ENCODE assay signal across 8 cellular contexts in the genomic region with DNA sequence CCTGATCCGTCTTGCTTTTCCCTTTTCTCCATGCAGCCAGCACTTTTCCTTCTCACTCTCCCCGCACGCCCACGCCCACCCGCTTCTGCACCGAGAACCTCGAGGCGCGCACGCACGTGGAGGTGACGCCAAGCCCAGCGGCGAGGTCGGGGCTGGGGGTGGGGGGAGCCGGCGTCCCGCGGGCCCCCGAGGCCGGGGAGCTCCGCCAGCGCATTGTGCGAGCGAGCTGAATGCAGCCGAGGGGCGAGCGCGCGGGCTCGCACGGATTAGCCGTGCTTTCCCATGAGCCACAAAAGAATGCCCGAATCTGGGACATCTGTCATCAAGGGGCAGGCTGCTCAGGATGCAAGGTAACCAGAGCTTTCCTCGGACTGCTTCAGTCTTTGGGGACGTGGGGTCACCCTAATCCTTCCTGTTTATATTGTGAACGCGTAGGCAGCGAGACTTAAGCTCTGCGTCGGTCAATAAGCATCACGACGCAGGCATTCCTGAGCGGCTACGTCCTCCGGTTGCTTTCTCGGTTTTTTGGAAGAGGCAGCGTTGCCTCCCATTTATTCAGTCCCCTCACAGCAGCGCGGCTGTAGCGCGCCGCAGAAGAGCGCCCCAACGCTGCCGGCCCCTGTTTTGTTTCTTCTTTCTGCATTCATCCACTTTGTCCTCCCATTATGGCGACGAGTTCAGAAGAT.
A peak's percentile ranks its signal among the peaks of the same experiment; 100 is the strongest.
DNase-seq lines count a peak whose midpoint lies in the region; ATAC-seq and TF ChIP-seq lines count a peak whose summit lies in the region.

No MANE protein-coding gene starts in this region.

- H3K4me1 ChIP-seq in adipocyte (ENCODE audit: control insufficient read depth, insufficient read depth, low read length) (peaks cover 7% of the 10 kb centered on the region), heart left ventricle (peaks cover 0 to 16% (median 9%) of the 10 kb centered on the region in 12 donors), HAP-1 (no peaks in the 10 kb centered on the region)

- H3K27ac ChIP-seq in heart left ventricle = peak overlapping the region in 5 of 12 donors; percentile 16 to 51 (median 22)

- H3K27me3 ChIP-seq in adipocyte (replicated peaks; ENCODE audit: control insufficient read depth, insufficient read depth, low read length) = no peaks in the 10 kb centered on the region
- H3K27me3 ChIP-seq in heart left ventricle = peaks cover 0 to 41% (median 16%) of the 10 kb centered on the region in 9 donors
- H3K27me3 ChIP-seq in HAP-1 (ENCODE audit: low read depth) = no peaks in the 10 kb centered on the region

- H3K4me3 ChIP-seq in GM12864 (ENCODE audit: low read depth, low read length) = peak overlapping the region; percentile 5; the same call in 1 of the 2 replicates
- peak overlapping the region; percentile 81 for H3K4me3 ChIP-seq in adipocyte (ENCODE audit: low read length)
- H3K4me3 ChIP-seq in heart left ventricle = peak overlapping the region; percentile 24 to 62 (median 52)
- no peak overlapping the region for H3K4me3 ChIP-seq in HAP-1

- intact Hi-C loops in heart left ventricle (cut with DNase I) = loop anchor here in 4 of 10 donors (2.0 to 10.0 kb wide), 4 partner anchors 53 to 355 kb away; partner anchors contain the start of gene AKT3 (in 1 of the 4)

- no peak for TF ChIP-seq CTCF in GM12864 (IDR thresholded peaks at IDR 0.05; ENCODE audit: low read depth, low read length, missing control alignments)
- TF ChIP-seq CTCF in heart left ventricle (IDR thresholded peaks at IDR 0.05) = peak in 3 of 12 donors; percentile 19 to 23 (median 21)
- TF ChIP-seq CTCF in omental fat pad (IDR thresholded peaks at IDR 0.05) = no peak

- H3K36me3 ChIP-seq in adipocyte (ENCODE audit: control insufficient read depth, insufficient read depth, low read length, severe bottlenecking) (no peaks in the 10 kb centered on the region), heart left ventricle (no peaks in the 10 kb centered on the region), HAP-1 (replicated peaks) (no peaks in the 10 kb centered on the region)

- 1% methylated on average over 43 to 58 of the region's 58 CpGs for WGBS in heart left ventricle, 4 donors

- H3K9me3 ChIP-seq in adipocyte (ENCODE audit: control insufficient read depth, low read length) (no peaks in the 10 kb centered on the region), heart left ventricle (no peaks in the 10 kb centered on the region), HAP-1 (no peaks in the 10 kb centered on the region)

- no peak for TF ChIP-seq POLR2A in heart left ventricle (IDR thresholded peaks at IDR 0.05)

- in situ Hi-C loops in HAP-1 (cut with MboI; ENCODE audit: low sequenced_read_pairs) = loop anchor here (10.0 kb wide), 1 partner anchor 57 kb away; no protein-coding TSS in a partner anchor

- ATAC-seq in heart left ventricle (peak; percentile 67 to 88 (median 80)), omental fat pad (ENCODE audit: low FRiP score) (peak; percentile 82), GM19397 (IDR thresholded peaks at IDR 0.05; ENCODE audit: unreplicated experiment) (no peak), HG03520 (IDR thresholded peaks at IDR 0.05; ENCODE audit: unreplicated experiment) (no peak)

- H3K9ac ChIP-seq in adipocyte (ENCODE audit: low read length) = peak overlapping the region; percentile 45

- DNase-seq in GM12864 (ENCODE audit: low read depth) = no peak
- DNase-seq in NCI-H524 (lab: John Stamatoyannopoulos, UW) = peak; percentile 74 to 86
- peak; percentile 90 for DNase-seq in adipocyte (ENCODE audit: low read depth)
- peak in 4 of 5 donors; percentile 27 to 42 (median 33) for DNase-seq in heart left ventricle
- no peak for DNase-seq in omental fat pad (ENCODE audit: low spot score)
- DNase-seq in HAP-1 (ENCODE audit: low spot score in 2 of 2) = no peak

Comparison
In these comparisons a context has a peak if more than half of its experiments do, and no peak if none do; other contexts are left out.
1. DNase-seq: peak in NCI-H524 (2 of 2), adipocyte (single experiment) and heart left ventricle (4 of 5); none in GM12864 (single experiment), omental fat pad (single experiment) and HAP-1 (0 of 2).
2. ATAC-seq: peak in heart left ventricle (4 of 4) and omental fat pad (single experiment); none in GM19397 (single experiment) and HG03520 (single experiment).